ENCODE assay signal across 22 cellular contexts in the genomic region with DNA sequence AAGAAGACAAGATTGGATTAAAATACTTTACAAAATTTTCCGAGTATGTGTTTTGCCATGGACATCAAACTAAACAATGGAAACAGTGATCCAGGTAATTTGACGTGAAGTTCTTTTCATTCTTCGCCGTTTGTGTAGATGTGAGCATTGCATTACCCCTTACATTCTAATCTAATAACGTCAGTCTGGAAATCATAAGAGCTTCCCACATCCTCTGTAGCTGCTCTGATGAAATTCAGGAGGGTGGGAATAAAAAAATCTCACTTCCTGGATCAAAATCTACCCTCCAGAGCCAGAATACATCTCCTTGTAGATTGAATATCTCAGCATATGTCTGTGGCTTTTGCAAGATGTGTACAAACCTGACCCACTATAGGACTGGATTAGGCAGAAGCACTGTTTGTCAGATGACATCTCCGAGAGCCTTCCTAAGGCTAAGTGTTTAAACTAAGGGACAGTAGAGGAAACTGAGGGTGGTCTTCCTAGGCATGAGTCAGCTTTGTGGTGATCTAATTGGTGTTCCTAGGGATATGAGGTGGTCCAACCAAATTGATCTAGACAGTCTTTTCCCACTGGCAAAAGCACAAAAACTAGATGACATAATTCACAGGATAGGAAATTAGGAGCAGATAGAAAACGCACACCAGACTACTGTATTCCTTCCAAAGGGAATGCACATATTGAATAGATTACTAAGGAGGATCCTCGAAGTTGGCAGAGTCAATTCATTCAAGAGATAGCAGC.
DNase-seq lines count a peak whose midpoint lies in the region; ATAC-seq and TF ChIP-seq lines count a peak whose summit lies in the region.
"Had no signal": no experiment of that assay in that cellular context is flagged by ENCODE, and none has a peak within 500 bp of the region (broad histone marks: within the 10 kb centered on the region; RNA-seq: fewer than 3 reads in every experiment).

No MANE protein-coding gene starts in this region.

- DNase-seq in GM04503 (ENCODE audit: low read depth) (peak; percentile 67), SJSA1 (ENCODE audit: low read depth in 1 of 2, low spot score in 2 of 2) (peak; percentile 52 to 88), fibroblast of gingiva (ENCODE audit: low read depth) (peak; percentile 46), skeletal muscle cell (ENCODE audit: low read depth) (peak; percentile 75), kidney glomerular epithelial cell (lab: John Stamatoyannopoulos, UW) (no peak), left colon (no peak)
- no peak for DNase-seq in CD8-positive, alpha-beta T cell
- DNase-seq: activated CD4-positive, CD25-positive, alpha-beta regulatory T cell treated with anti-CD3 and anti-CD28 coated beads, Interleukin-2, amount 50 U/mL, for 72 hours; activated CD8-positive, alpha-beta memory T cell treated with anti-CD3 and anti-CD28 coated beads for 24 hours; activated T-cell treated with anti-CD3 and anti-CD28 coated beads, Interleukin-2, amount 50 U/mL, for 72 hours; dermis blood vessel endothelial cell; DMS79; MM.1S; NCI-H146; NCI-H82; nucleus accumbens; PC-3; retina; T1000 had no signal

- POLR2A ChIA-PET in CD8-positive, alpha-beta T cell (lab: Charles Lee), result no interaction called here

- H3K9me3 Mint-ChIP-seq in CD8-positive, alpha-beta T cell, result no peaks in the 10 kb centered on the region
- H3K9me3 Mint-ChIP-seq: activated naive CD4-positive, alpha-beta T cell treated with anti-CD3 and anti-CD28 coated beads, Interleukin-2, amount 50 U/mL, for 24 hours had no signal

- no peaks in the 10 kb centered on the region for H3K9me3 ChIP-seq in SJSA1 (replicated peaks)
- H3K9me3 ChIP-seq in CD8-positive, alpha-beta T cell (ENCODE audit: low read length), result no peaks in the 10 kb centered on the region
- H3K9me3 ChIP-seq: breast epithelium had no signal

- H3K4me3 ChIP-seq in SJSA1, result no peak overlapping the region
- no peak overlapping the region for H3K4me3 ChIP-seq in skeletal muscle cell (ENCODE audit: low read depth, low read length)
- H3K4me3 ChIP-seq in CD8-positive, alpha-beta T cell (ENCODE audit: low read depth, low read length), result no peak overlapping the region
- H3K4me3 ChIP-seq: breast epithelium, SK-N-MC had no signal

- H3K27ac Mint-ChIP-seq in CD8-positive, alpha-beta T cell, result no peak overlapping the region
- H3K27ac Mint-ChIP-seq: activated naive CD4-positive, alpha-beta T cell treated with anti-CD3 and anti-CD28 coated beads, Interleukin-2, amount 50 U/mL, for 24 hours; activated T-cell treated with anti-CD3 and anti-CD28 coated beads, Interleukin-2, amount 50 U/mL, for 72 hours had no signal

- peak overlapping the region; percentile 91 for H3K27ac ChIP-seq in SJSA1
- H3K27ac ChIP-seq in CD8-positive, alpha-beta T cell (ENCODE audit: low read depth, low read length), result no peak overlapping the region
- H3K27ac ChIP-seq: breast epithelium, SK-N-MC had no signal

- H3K27me3 Mint-ChIP-seq in CD8-positive, alpha-beta T cell (ENCODE audit: low read depth), result no peaks in the 10 kb centered on the region
- H3K27me3 Mint-ChIP-seq: activated naive CD4-positive, alpha-beta T cell treated with anti-CD3 and anti-CD28 coated beads, Interleukin-2, amount 50 U/mL, for 24 hours had no signal

- no peak overlapping the region for H3K4me3 Mint-ChIP-seq in CD8-positive, alpha-beta T cell
- H3K4me3 Mint-ChIP-seq: activated naive CD4-positive, alpha-beta T cell treated with anti-CD3 and anti-CD28 coated beads, Interleukin-2, amount 50 U/mL, for 24 hours; activated T-cell treated with anti-CD3 and anti-CD28 coated beads, Interleukin-2, amount 50 U/mL, for 72 hours had no signal

- no peaks in the 10 kb centered on the region for H3K36me3 ChIP-seq in SJSA1
- no peaks in the 10 kb centered on the region for H3K36me3 ChIP-seq in CD8-positive, alpha-beta T cell (ENCODE audit: insufficient read depth, low read length)
- H3K36me3 ChIP-seq: breast epithelium had no signal

- TF ChIP-seq CTCF in CD8-positive, alpha-beta T cell (IDR thresholded peaks at IDR 0.05), result no peak

- no peaks in the 10 kb centered on the region for H3K4me1 Mint-ChIP-seq in CD8-positive, alpha-beta T cell (ENCODE audit: low read depth)
- H3K4me1 Mint-ChIP-seq: activated naive CD4-positive, alpha-beta T cell treated with anti-CD3 and anti-CD28 coated beads, Interleukin-2, amount 50 U/mL, for 24 hours had no signal

- H3K4me1 ChIP-seq in SJSA1 (replicated peaks), result peaks cover 28% of the 10 kb centered on the region
- H3K4me1 ChIP-seq in CD8-positive, alpha-beta T cell (ENCODE audit: insufficient read depth, low read length), result no peaks in the 10 kb centered on the region
- H3K4me1 ChIP-seq: breast epithelium had no signal

- H3K36me3 Mint-ChIP-seq in CD8-positive, alpha-beta T cell, result no peaks in the 10 kb centered on the region
- H3K36me3 Mint-ChIP-seq: activated naive CD4-positive, alpha-beta T cell treated with anti-CD3 and anti-CD28 coated beads, Interleukin-2, amount 50 U/mL, for 24 hours had no signal

- ATAC-seq in CD8-positive, alpha-beta T cell, result no peak
- ATAC-seq in left colon, result no peak
- ATAC-seq: activated T-cell treated with anti-CD3 and anti-CD28 coated beads, Interleukin-2, amount 50 U/mL, for 72 hours; PC-3 had no signal

- CTCF ChIA-PET in CD8-positive, alpha-beta T cell (lab: Charles Lee), result no interaction called here

- no peaks in the 10 kb centered on the region for H3K27me3 ChIP-seq in SJSA1 (replicated peaks)
- H3K27me3 ChIP-seq in CD8-positive, alpha-beta T cell (ENCODE audit: insufficient read depth, low read length), result no peaks in the 10 kb centered on the region
- H3K27me3 ChIP-seq: breast epithelium had no signal

- intact Hi-C loops in CD8-positive, alpha-beta T cell (cut with DNase I, micrococcal nuclease), result loop anchor here in 1 of 2 experiments (5.0 kb wide), 1 partner anchor 673 kb away; no protein-coding TSS in a partner anchor
- intact Hi-C loops in left colon (cut with DNase I, micrococcal nuclease), result no loop called here

Comparison
In these comparisons a context has a peak if more than half of its experiments do, and no peak if none do; other contexts are left out.
1. DNase-seq: peak in GM04503 (single experiment), SJSA1 (2 of 2), fibroblast of gingiva (single experiment) and skeletal muscle cell (single experiment); none in kidney glomerular epithelial cell (single experiment), CD8-positive, alpha-beta T cell (0 of 7) and left colon (0 of 2).